23 cellular contexts compared by ENCODE assay signal in genomic region chrX:24085133-24085532, GRCh38. TPM values are rescaled to one million over a fixed set of nuclear protein-coding genes. Genes with fewer than 3 reads are reported as not detected.
DNase-seq lines count a peak whose midpoint lies in the region; ATAC-seq, FAIRE-seq and TF ChIP-seq lines count a peak whose summit lies in the region.
"Had no signal": no experiment of that assay in that cellular context is flagged by ENCODE, and none has a peak within 500 bp of the region (broad histone marks: within the 10 kb centered on the region; RNA-seq: fewer than 3 reads in every experiment).

No MANE protein-coding gene starts in this region.

- no peaks in the 10 kb centered on the region for H3K36me3 ChIP-seq in HepG2 (replicated peaks in 1 of 2; ENCODE audit: control insufficient read depth in 1 of 2, insufficient read depth in 2 of 2, low read length in 2 of 2)
- no peaks in the 10 kb centered on the region for H3K36me3 ChIP-seq in right lobe of liver
- H3K36me3 ChIP-seq: BE2C, Peyer's patch had no signal

- H3K4me1 ChIP-seq in HepG2 (ENCODE audit: insufficient read depth, low read length) (no peaks in the 10 kb centered on the region), right lobe of liver (no peaks in the 10 kb centered on the region)
- H3K4me1 ChIP-seq: BE2C, Peyer's patch had no signal

- peak; percentile 18 for FAIRE-seq in HepG2 (lab: Jason Lieb, UNC)
- peak; percentile 38 for FAIRE-seq in TTC549 (lab: Jason Lieb, UNC)
- FAIRE-seq: GM12891 had no signal

- H3K27me3 ChIP-seq in HepG2 (ENCODE audit: control insufficient read depth in 1 of 2, insufficient read depth in 2 of 2, low read length in 2 of 2) (no peaks in the 10 kb centered on the region), right lobe of liver (no peaks in the 10 kb centered on the region)
- H3K27me3 ChIP-seq: BE2C, Peyer's patch had no signal

- intact Hi-C loops in HepG2 (cut with micrococcal nuclease; ENCODE audit: unreplicated experiment) (no loop called here), right lobe of liver (cut with DNase I) (loop anchor here in 1 of 2 donors (10.0 kb wide), 1 partner anchor 160 kb away; no protein-coding TSS in a partner anchor)

- no peak overlapping the region for H3K4me2 ChIP-seq in HepG2 (ENCODE audit: low read depth, low read length)
- H3K4me2 ChIP-seq: GM23338, SK-N-SH had no signal

- in situ Hi-C loops in HepG2 (cut with HindIII; ENCODE audit: extremely low pct_ligation_motif_present, low pct_unique_long_range_greater_than_20kb): no loop called here

- TF ChIP-seq POLR2A in HepG2 (IDR thresholded peaks at IDR 0.05; ENCODE audit: insufficient read depth in 1 of 2, low read depth in 2 of 2, low read length in 2 of 2) (no peak), right lobe of liver (IDR thresholded peaks at IDR 0.05) (no peak)

- no peak overlapping the region for H3K9ac ChIP-seq in HepG2 (ENCODE audit: insufficient read depth, low read depth, low read length)
- H3K9ac ChIP-seq: SK-N-SH had no signal

- peak overlapping the region in 1 of 6 donors; percentile 7 for H3K27ac Mint-ChIP-seq in immature natural killer cell
- H3K27ac Mint-ChIP-seq: CD4-positive, alpha-beta T cell; GM23338; T-cell had no signal

- BruUV-seq in HepG2 (replicated peaks; lab: Mats Ljungman, UMichigan): no TSS peak

- H2AFZ ChIP-seq in HepG2 (ENCODE audit: low read length): no peak overlapping the region
- H2AFZ ChIP-seq: GM23338 had no signal

- H3K9me3 Mint-ChIP-seq in immature natural killer cell: no peaks in the 10 kb centered on the region
- H3K9me3 Mint-ChIP-seq: CD4-positive, alpha-beta T cell; GM23338; T-cell had no signal

- DNase-seq in HepG2 (ENCODE audit: low spot score): no peak
- DNase-seq in right lobe of liver: no peak
- DNase-seq in epithelial cell of prostate (ENCODE audit: low read depth, low spot score): no peak
- no peak for DNase-seq in pons (ENCODE audit: low spot score)
- DNase-seq in putamen (ENCODE audit: low spot score): no peak
- no peak for DNase-seq in immature natural killer cell
- no peak for DNase-seq in DMS53 (lab: John Stamatoyannopoulos, UW)
- DNase-seq: BE2C; CD4-positive, alpha-beta T cell; DMS153; Karpas-422; NCI-H1105 treated with DMSO at 0.1 percent for 48 hours; NCI-H1694; NCI-H2081 treated with DMSO at 0.1 percent for 48 hours; NCI-H446 treated with DMSO at 0.1 percent for 48 hours; Peyer's patch; SHP77 treated with DMSO at 0.1 percent for 48 hours; SK-N-SH; T-cell had no signal

- no peak for TF ChIP-seq EP300 in HepG2 (IDR thresholded peaks at IDR 0.05; ENCODE audit: low read depth in 2 of 2, low read length in 2 of 2)
- TF ChIP-seq EP300 in HepG2 (CRISPR knock-in tag; IDR thresholded peaks at IDR 0.05; ENCODE audit: borderline replicate concordance): no peak

- no peaks in the 10 kb centered on the region for H3K27me3 Mint-ChIP-seq in immature natural killer cell (ENCODE audit: low read depth in 3 of 3)
- H3K27me3 Mint-ChIP-seq: CD4-positive, alpha-beta T cell; T-cell had no signal

- no peaks in the 10 kb centered on the region for H3K79me2 ChIP-seq in HepG2 (ENCODE audit: insufficient read depth, low read length)

- no peak overlapping the region for H3K4me3 Mint-ChIP-seq in immature natural killer cell
- H3K4me3 Mint-ChIP-seq: CD4-positive, alpha-beta T cell; GM23338; T-cell had no signal

- H3K9me3 ChIP-seq in HepG2 (ENCODE audit: low read length) (no peaks in the 10 kb centered on the region), right lobe of liver (no peaks in the 10 kb centered on the region)
- H3K9me3 ChIP-seq: BE2C, Peyer's patch, SK-N-SH had no signal

- peaks cover 0 to 4% of the 10 kb centered on the region in 2 donors for H3K4me1 Mint-ChIP-seq in immature natural killer cell

- CTCF ChIA-PET in HepG2 (lab: Yijun Ruan, JAX; ENCODE audit: low intra/inter-chr PET ratio, low total read pairs): no interaction called here

- TF ChIP-seq RAD21 in HepG2 (CRISPR knock-in tag; IDR thresholded peaks at IDR 0.05): no peak

- H3K36me3 Mint-ChIP-seq in immature natural killer cell: no peaks in the 10 kb centered on the region
- H3K36me3 Mint-ChIP-seq: T-cell had no signal

- H4K20me1 ChIP-seq in HepG2 (ENCODE audit: insufficient read depth, low read length): no peaks in the 10 kb centered on the region

- POLR2A ChIA-PET in HepG2 (lab: Yijun Ruan, JAX): no interaction called here

- WGBS in HepG2 (ENCODE audit: low lambda C conversion rate): 89% methylated on average over 3 of the region's 6 CpGs
- WGBS in right lobe of liver (ENCODE audit: insufficient coverage, low coverage, low lambda C conversion rate, missing lambda C conversion rate): 72% methylated on average over 5 of the region's 6 CpGs

- H3K27ac ChIP-seq in HepG2 (ENCODE audit: extremely low read length, insufficient read depth, low read length) (no peak overlapping the region), right lobe of liver (no peak overlapping the region), epithelial cell of prostate (peak overlapping the region; percentile 35)
- H3K27ac ChIP-seq: 22Rv1, Peyer's patch had no signal

- H3K4me3 ChIP-seq in HepG2 (replicated peaks in 1 of 3; ENCODE audit: insufficient read depth in 1 of 3, low read depth in 2 of 3, low read length in 3 of 3) (no peak overlapping the region), right lobe of liver (no peak overlapping the region)
- H3K4me3 ChIP-seq: GM23338, Peyer's patch had no signal

- TF ChIP-seq CTCF in HepG2 (CRISPR knock-in tag; IDR thresholded peaks at IDR 0.05): no peak
- no peak for TF ChIP-seq CTCF in right lobe of liver (IDR thresholded peaks at IDR 0.05)

- ATAC-seq in HepG2 (no peak), right lobe of liver (no peak)
- ATAC-seq: GM23338, T-cell had no signal

RNA-seq across cellular contexts. Expression of gene EIF2S3, which starts 30.4 kb away (rescaled TPM):
- 183 and 238 TPM in 2 replicates for total RNA-seq in HepG2 (2016; rRNA removed; fragmentation: Illumina TruSeq; extraction: Trizol)
- 37.3 and 41.7 TPM in 2 replicates for total RNA-seq in HepG2 (2016; cell fraction: cytosol; rRNA removed; fragmentation: Illumina TruSeq; extraction: Trizol; ENCODE audit: low read depth)
- total RNA-seq in HepG2 (2016; cell fraction: insoluble cytoplasmic fraction; rRNA removed; fragmentation: Illumina TruSeq; extraction: Trizol): 180 and 236 TPM in 2 replicates
- 150 and 183 TPM in 2 replicates for total RNA-seq in HepG2 (2016; cell fraction: membrane; rRNA removed; fragmentation: Illumina TruSeq; extraction: Trizol)
- total RNA-seq in HepG2 (2016; cell fraction: nucleus; rRNA removed; fragmentation: Illumina TruSeq; extraction: Trizol): 88.9 and 103 TPM in 2 replicates
- 60.2 and 61.0 TPM in 2 replicates for polyA plus RNA-seq in HepG2 (2011; rRNA removed)
- polyA plus RNA-seq in HepG2 (2011; cell fraction: cytosol; rRNA removed): 51.3 and 69.8 TPM in 2 replicates
- polyA plus RNA-seq in HepG2 (2011; cell fraction: nucleus; rRNA removed): 54.5 and 74.4 TPM in 2 replicates
- polyA plus RNA-seq in HepG2 (2012): 96.5 and 126 TPM in 2 replicates
- 25.0 and 25.4 TPM in 2 replicates for polyA plus RNA-seq in HepG2 (2016; cell fraction: cytosol; fragmentation: Illumina TruSeq; extraction: Trizol; ENCODE audit: low read depth)
- polyA plus RNA-seq in HepG2 (2016; cell fraction: insoluble cytoplasmic fraction; fragmentation: Illumina TruSeq; extraction: Trizol; ENCODE audit: low read depth): 189 and 202 TPM in 2 replicates
- 88.6 and 105 TPM in 2 replicates for polyA plus RNA-seq in HepG2 (2016; cell fraction: membrane; fragmentation: Illumina TruSeq; extraction: Trizol; ENCODE audit: low read depth)
- 139 and 141 TPM in 2 replicates for polyA plus RNA-seq in HepG2 (2016; cell fraction: nucleus; fragmentation: Illumina TruSeq; extraction: Trizol; ENCODE audit: insufficient read depth, low read depth)
- 107 and 391 TPM in 2 replicates for polyA minus RNA-seq in HepG2 (2011; rRNA and poly(A)+ RNA removed; ENCODE audit: low replicate concordance)
- polyA minus RNA-seq in HepG2 (2011; cell fraction: cytosol; rRNA and poly(A)+ RNA removed): 321 and 334 TPM in 2 replicates
- 66.2 and 96.0 TPM in 2 replicates for polyA minus RNA-seq in HepG2 (2011; cell fraction: nucleus; rRNA and poly(A)+ RNA removed)
- total RNA-seq in right lobe of liver: 10 to 100 TPM; 55.1 to 81.1 (median 59.7) TPM
- 10 to 100 TPM; 43.1 to 80.6 (median 79.4) TPM for polyA plus RNA-seq in immature natural killer cell

RNA-seq across cellular contexts. Expression of gene KLHL15, which starts 58.1 kb away (rescaled TPM):
- total RNA-seq in HepG2 (2016; rRNA removed; fragmentation: Illumina TruSeq; extraction: Trizol) (5.5 and 6.9 TPM in 2 replicates), right lobe of liver (1 to 10 TPM; 4.7 to 6.7 (median 6.0) TPM)
- 0.51 and 0.62 TPM in 2 replicates for total RNA-seq in HepG2 (2016; cell fraction: cytosol; rRNA removed; fragmentation: Illumina TruSeq; extraction: Trizol; ENCODE audit: low read depth)
- 5.3 and 6.4 TPM in 2 replicates for total RNA-seq in HepG2 (2016; cell fraction: insoluble cytoplasmic fraction; rRNA removed; fragmentation: Illumina TruSeq; extraction: Trizol)
- 1.7 and 2.2 TPM in 2 replicates for total RNA-seq in HepG2 (2016; cell fraction: membrane; rRNA removed; fragmentation: Illumina TruSeq; extraction: Trizol)
- total RNA-seq in HepG2 (2016; cell fraction: nucleus; rRNA removed; fragmentation: Illumina TruSeq; extraction: Trizol): 7.2 and 8.4 TPM in 2 replicates
- polyA plus RNA-seq in HepG2 (2011; rRNA removed) (2.1 and 2.8 TPM in 2 replicates), immature natural killer cell (1 to 10 TPM; 1.6 to 2.4 (median 1.8) TPM)
- 0.93 and 1.6 TPM in 2 replicates for polyA plus RNA-seq in HepG2 (2011; cell fraction: cytosol; rRNA removed)
- 2.0 TPM in 2 replicates for polyA plus RNA-seq in HepG2 (2011; cell fraction: nucleus; rRNA removed)
- polyA plus RNA-seq in HepG2 (2012): 2.3 and 2.5 TPM in 2 replicates
- polyA plus RNA-seq in HepG2 (2016; cell fraction: cytosol; fragmentation: Illumina TruSeq; extraction: Trizol; ENCODE audit: low read depth): 0.10 and 0.11 TPM in 2 replicates
- polyA plus RNA-seq in HepG2 (2016; cell fraction: insoluble cytoplasmic fraction; fragmentation: Illumina TruSeq; extraction: Trizol; ENCODE audit: low read depth): 3.6 and 3.9 TPM in 2 replicates
- polyA plus RNA-seq in HepG2 (2016; cell fraction: membrane; fragmentation: Illumina TruSeq; extraction: Trizol; ENCODE audit: low read depth): 0.63 and 0.66 TPM in 2 replicates
- 7.2 and 7.3 TPM in 2 replicates for polyA plus RNA-seq in HepG2 (2016; cell fraction: nucleus; fragmentation: Illumina TruSeq; extraction: Trizol; ENCODE audit: insufficient read depth, low read depth)
- polyA minus RNA-seq in HepG2 (2011; rRNA and poly(A)+ RNA removed; ENCODE audit: low replicate concordance): 2.7 and 15.6 TPM in 2 replicates
- 3.5 and 4.1 TPM in 2 replicates for polyA minus RNA-seq in HepG2 (2011; cell fraction: cytosol; rRNA and poly(A)+ RNA removed)
- 8.5 and 13.3 TPM in 2 replicates for polyA minus RNA-seq in HepG2 (2011; cell fraction: nucleus; rRNA and poly(A)+ RNA removed)
